Comparison of ENCODE assay signal across 9 cellular contexts in genomic region chr20:35871311-35871771, GRCh38.
DNase-seq lines count a peak whose midpoint lies in the region; ATAC-seq and TF ChIP-seq lines count a peak whose summit lies in the region.
"Had no signal": no experiment of that assay in that cellular context is flagged by ENCODE, and none has a peak within 500 bp of the region (broad histone marks: within the 10 kb centered on the region; RNA-seq: fewer than 3 reads in every experiment).

No MANE protein-coding gene starts in this region.

- peak overlapping the region; percentile 56 for H3K27ac Mint-ChIP-seq in HFFc6
- H3K27ac Mint-ChIP-seq in progenitor cell of endocrine pancreas = no peak overlapping the region

- H3K9me3 ChIP-seq in suprapubic skin = no peaks in the 10 kb centered on the region

- intact Hi-C loops in left cardiac atrium (cut with DNase I) = loop anchor here in 1 of 2 donors (5.0 kb wide), 1 partner anchor 49 kb away; no protein-coding TSS in a partner anchor

- no peak for TF ChIP-seq EP300 in suprapubic skin (IDR thresholded peaks at IDR 0.05)

- H3K27me3 Mint-ChIP-seq in HFFc6 (ENCODE audit: insufficient read depth) (peaks cover 2% of the 10 kb centered on the region; the same call in 1 of the 2 replicates), progenitor cell of endocrine pancreas (no peaks in the 10 kb centered on the region)

- WGBS in suprapubic skin = 19% methylated on average over 5 of the region's 5 CpGs

- no peak overlapping the region for H3K4me3 ChIP-seq in suprapubic skin

- no peaks in the 10 kb centered on the region for H3K9me3 Mint-ChIP-seq in HFFc6
- H3K9me3 Mint-ChIP-seq in progenitor cell of endocrine pancreas (ENCODE audit: low read depth) = no peaks in the 10 kb centered on the region

- H3K36me3 Mint-ChIP-seq in HFFc6 (ENCODE audit: low read depth) (peaks cover 14% of the 10 kb centered on the region), progenitor cell of endocrine pancreas (ENCODE audit: insufficient read depth) (peaks cover 13% of the 10 kb centered on the region)

- H3K4me3 Mint-ChIP-seq in HFFc6 (peak overlapping the region; percentile 67), progenitor cell of endocrine pancreas (ENCODE audit: low read depth) (no peak overlapping the region)

- H3K27me3 ChIP-seq in suprapubic skin = no peaks in the 10 kb centered on the region
- H3K27me3 ChIP-seq: dorsolateral prefrontal cortex had no signal

- H3K27ac ChIP-seq in VCaP = peak overlapping the region; percentile 60
- H3K27ac ChIP-seq in suprapubic skin = peak overlapping the region; percentile 14

- H3K4me1 Mint-ChIP-seq in HFFc6 (ENCODE audit: low read depth) = peaks cover 60% of the 10 kb centered on the region
- peaks cover 6% of the 10 kb centered on the region for H3K4me1 Mint-ChIP-seq in progenitor cell of endocrine pancreas (ENCODE audit: low read depth)

- no peak for TF ChIP-seq POLR2A in suprapubic skin (IDR thresholded peaks at IDR 0.05)

- peaks cover 23% of the 10 kb centered on the region for H3K4me1 ChIP-seq in suprapubic skin

- no peak for TF ChIP-seq CTCF in HFFc6 (IDR thresholded peaks at IDR 0.05)
- TF ChIP-seq CTCF in VCaP (conservative IDR thresholded peaks at IDR 0.05) = no peak
- no peak for TF ChIP-seq CTCF in suprapubic skin (IDR thresholded peaks at IDR 0.05)
- no peak for TF ChIP-seq CTCF in progenitor cell of endocrine pancreas (IDR thresholded peaks at IDR 0.05; ENCODE audit: unreplicated experiment)

- DNase-seq in HFFc6 (no peak), left cardiac atrium (peak; percentile 59), suprapubic skin (ENCODE audit: low spot score in 2 of 2) (no peak), pons (ENCODE audit: low spot score) (no peak), progenitor cell of endocrine pancreas (ENCODE audit: low spot score, unreplicated experiment) (no peak)
- DNase-seq: occipital lobe had no signal

- H3K36me3 ChIP-seq in suprapubic skin = peaks cover 4% of the 10 kb centered on the region

- ATAC-seq in left cardiac atrium (peak in 1 of 2 donors; percentile 42), HG02970 (IDR thresholded peaks at IDR 0.05; ENCODE audit: low FRiP score, unreplicated experiment) (no peak)
